ENCODE assay signal across 15 cellular contexts in genomic region chr14:105878554-105878953, GRCh38.
"Had no signal": no experiment of that assay in that cellular context is flagged by ENCODE, and none has a peak within 500 bp of the region (broad histone marks: within the 10 kb centered on the region; RNA-seq: fewer than 3 reads in every experiment).

No MANE protein-coding gene starts in this region.

- H3K27me3 ChIP-seq: body of pancreas, foreskin keratinocyte, ovary, tibial nerve had no signal

- H3K9me3 ChIP-seq: body of pancreas, ovary had no signal

- H3K4me3 Mint-ChIP-seq: activated naive CD4-positive, alpha-beta T cell treated with anti-CD3 and anti-CD28 coated beads, Interleukin-2, amount 50 U/mL, for 24 hours; mesothelial cell of epicardium; neural crest cell had no signal

- H3K4me3 ChIP-seq: body of pancreas, lung, ovary, tibial nerve had no signal

- H3K4me1 ChIP-seq: body of pancreas, foreskin keratinocyte, tibial nerve had no signal

- H3K4me1 Mint-ChIP-seq: activated naive CD4-positive, alpha-beta T cell treated with anti-CD3 and anti-CD28 coated beads, Interleukin-2, amount 50 U/mL, for 24 hours; mesothelial cell of epicardium; neural crest cell had no signal

- ATAC-seq: body of pancreas, foreskin keratinocyte had no signal

- H3K36me3 ChIP-seq: ovary, tibial nerve had no signal

- H3K9me3 Mint-ChIP-seq: activated naive CD4-positive, alpha-beta T cell treated with anti-CD3 and anti-CD28 coated beads, Interleukin-2, amount 50 U/mL, for 24 hours had no signal

- H3K27ac ChIP-seq: body of pancreas, foreskin keratinocyte, ovary, tibial nerve had no signal

- H3K27ac Mint-ChIP-seq: activated naive CD4-positive, alpha-beta T cell treated with anti-CD3 and anti-CD28 coated beads, Interleukin-2, amount 50 U/mL, for 24 hours; mesothelial cell of epicardium had no signal

- DNase-seq: activated CD4-positive, alpha-beta T cell treated with anti-CD3 and anti-CD28 coated beads, Interleukin-2, amount 50 U/mL, for 1 hour; amniotic stem cell; central memory CD4-positive, alpha-beta T cell; cortex of kidney; effector CD8-positive, alpha-beta T cell; foreskin keratinocyte; stimulated activated CD4-positive, alpha-beta T cell treated with anti-CD3 and anti-CD28 coated beads, Interleukin-4, amount 100 ng/mL, for 24 hours; stimulated activated naive CD4-positive, alpha-beta T cell had no signal
